In genomic region chr2:242015366-242016065, GRCh38 we compare ENCODE assay signal across 21 cellular contexts.
"Had no signal": no experiment of that assay in that cellular context is flagged by ENCODE, and none has a peak within 500 bp of the region (broad histone marks: within the 10 kb centered on the region; RNA-seq: fewer than 3 reads in every experiment).

No MANE protein-coding gene starts in this region.

- H3K36me3 Mint-ChIP-seq: neural progenitor cell had no signal

- H3K9me3 ChIP-seq: ascending aorta, esophagus muscularis mucosa, gastroesophageal sphincter, prostate gland, right atrium auricular region, testis had no signal

- H2AFZ ChIP-seq: neural progenitor cell had no signal

- H3K27me3 ChIP-seq: ascending aorta, neural progenitor cell, right atrium auricular region, testis had no signal

- H3K4me1 ChIP-seq: ascending aorta, esophagus muscularis mucosa, gastroesophageal sphincter, heart right ventricle, neural progenitor cell, prostate gland, right atrium auricular region had no signal

- H3K9ac ChIP-seq: neural progenitor cell had no signal

- ATAC-seq: activated CD4-positive, CD25-positive, alpha-beta regulatory T cell treated with anti-CD3 and anti-CD28 coated beads, Interleukin-2, amount 50 U/mL, for 24 hours; activated CD8-positive, alpha-beta T cell treated with anti-CD3 and anti-CD28 coated beads, Interleukin-2, amount 10 ng/mL, durations not matched to agents 7 days and 5 days; activated naive CD8-positive, alpha-beta T cell treated with anti-CD3 and anti-CD28 coated beads, Interleukin-2, amount 50 U/mL, for 24 hours; gastroesophageal sphincter; heart right ventricle; naive thymus-derived CD4-positive, alpha-beta T cell had no signal

- H3K36me3 ChIP-seq: ascending aorta, esophagus muscularis mucosa, gastroesophageal sphincter, heart right ventricle, neural progenitor cell, prostate gland, right atrium auricular region had no signal

- H3K27ac Mint-ChIP-seq: activated CD4-positive, alpha-beta T cell treated with anti-CD3 and anti-CD28 coated beads, Interleukin-2, amount 10 ng/mL, durations not matched to agents 7 days and 5 days; activated CD8-positive, alpha-beta T cell treated with anti-CD3 and anti-CD28 coated beads, Interleukin-2, amount 10 ng/mL, durations not matched to agents 7 days and 5 days; activated naive CD4-positive, alpha-beta T cell treated with anti-CD3 and anti-CD28 coated beads for 36 hours; activated naive CD8-positive, alpha-beta T cell treated with anti-CD3 and anti-CD28 coated beads, Interleukin-2, amount 50 U/mL, for 24 hours; neural progenitor cell; T-helper 1 cell treated with Interleukin-12 subunit alpha and Interleukin-12 subunit beta and Interleukin-4 antibody, amounts not matched to agents 30 μg/mL and 1 μg/mL, for 36 hours had no signal

- H3K9me3 Mint-ChIP-seq: activated CD4-positive, alpha-beta T cell treated with anti-CD3 and anti-CD28 coated beads, Interleukin-2, amount 10 ng/mL, durations not matched to agents 7 days and 5 days; activated naive CD8-positive, alpha-beta T cell treated with anti-CD3 and anti-CD28 coated beads, Interleukin-2, amount 50 U/mL, for 24 hours; T-helper 1 cell treated with Interleukin-12 subunit alpha and Interleukin-12 subunit beta and Interleukin-4 antibody, amounts not matched to agents 30 μg/mL and 1 μg/mL, for 36 hours had no signal

- H3K4me2 ChIP-seq: neural progenitor cell had no signal

- H3K4me1 Mint-ChIP-seq: neural progenitor cell had no signal

- H3K4me3 Mint-ChIP-seq: activated CD4-positive, alpha-beta T cell treated with anti-CD3 and anti-CD28 coated beads, Interleukin-2, amount 10 ng/mL, durations not matched to agents 7 days and 5 days; activated CD8-positive, alpha-beta T cell treated with anti-CD3 and anti-CD28 coated beads, Interleukin-2, amount 10 ng/mL, durations not matched to agents 7 days and 5 days; activated naive CD4-positive, alpha-beta T cell treated with anti-CD3 and anti-CD28 coated beads for 36 hours; activated naive CD8-positive, alpha-beta T cell treated with anti-CD3 and anti-CD28 coated beads, Interleukin-2, amount 50 U/mL, for 24 hours; naive thymus-derived CD4-positive, alpha-beta T cell; neural progenitor cell; T-helper 1 cell treated with Interleukin-12 subunit alpha and Interleukin-12 subunit beta and Interleukin-4 antibody, amounts not matched to agents 30 μg/mL and 1 μg/mL, for 36 hours had no signal

- FAIRE-seq: endothelial cell of umbilical vein had no signal

- H3K27ac ChIP-seq: ascending aorta, esophagus muscularis mucosa, gastroesophageal sphincter, heart right ventricle, neural progenitor cell, prostate gland, right atrium auricular region, skin epidermis, testis had no signal

- DNase-seq: activated CD4-positive, alpha-beta T cell treated with anti-CD3 and anti-CD28 coated beads, Interleukin-2, amount 10 ng/mL, durations not matched to agents 7 days and 5 days; activated CD8-positive, alpha-beta T cell treated with anti-CD3 and anti-CD28 coated beads, Interleukin-2, amount 10 ng/mL, durations not matched to agents 7 days and 5 days; activated naive CD4-positive, alpha-beta T cell treated with anti-CD3 and anti-CD28 coated beads for 36 hours; activated naive CD8-positive, alpha-beta T cell treated with anti-CD3 and anti-CD28 coated beads, Interleukin-2, amount 50 U/mL, for 24 hours; cortex of kidney; effector CD4-positive, alpha-beta T cell; heart right ventricle; mesenchymal stem cell; naive thymus-derived CD4-positive, alpha-beta T cell; stimulated activated CD4-positive, alpha-beta T cell treated with anti-CD3 and anti-CD28 coated beads, Interleukin-4, amount 100 ng/mL, for 1 hour; testis had no signal

- H3K4me3 ChIP-seq: ascending aorta, esophagus muscularis mucosa, gastroesophageal sphincter, heart right ventricle, neural progenitor cell, prostate gland, right atrium auricular region, skin epidermis, testis had no signal
